In genomic region chr2:87455850-87456249, GRCh38 we compare ENCODE assay signal across 8 cellular contexts.
DNase-seq lines count a peak whose midpoint lies in the region; ATAC-seq and TF ChIP-seq lines count a peak whose summit lies in the region.
"Not testable (repeated sequence)": the region's sequence is repeated elsewhere in the genome, so short reads cannot be mapped to it uniquely, and the experiment has no call there.

No MANE protein-coding gene starts in this region.

- H3K27me3 ChIP-seq in ascending aorta; gastroesophageal sphincter; thoracic aorta (replicated peaks; ENCODE audit: insufficient read depth): not testable (repeated sequence)

- not testable (repeated sequence) for H3K36me3 Mint-ChIP-seq in naive thymus-derived CD8-positive, alpha-beta T cell

- H3K4me3 ChIP-seq in ascending aorta, result peak overlapping the region; percentile 36 to 61
- peak overlapping the region; percentile 32 to 38 for H3K4me3 ChIP-seq in gastroesophageal sphincter
- peak overlapping the region; percentile 71 for H3K4me3 ChIP-seq in thoracic aorta

- not testable (repeated sequence) for TF ChIP-seq POLR2A in gastroesophageal sphincter (IDR thresholded peaks at IDR 0.05)

- H3K4me1 ChIP-seq in ascending aorta (peaks cover 0 to 11% of the 10 kb centered on the region in 2 donors), gastroesophageal sphincter (peaks cover 0 to 13% (median 0%) of the 10 kb centered on the region in 3 donors), thoracic aorta (ENCODE audit: control insufficient read depth in 1 of 2, low read depth in 2 of 2) (peaks cover 13 to 22% of the 10 kb centered on the region in 2 donors)

- not testable (repeated sequence) for H3K36me3 ChIP-seq in ascending aorta, gastroesophageal sphincter, thoracic aorta

- DNase-seq in ascending aorta (ENCODE audit: low spot score in 2 of 2); thoracic aorta (ENCODE audit: low spot score): not testable (repeated sequence)
- DNase-seq in naive thymus-derived CD8-positive, alpha-beta T cell, result peak in 1 of 10 donors; percentile 5

- H3K27me3 Mint-ChIP-seq in naive thymus-derived CD8-positive, alpha-beta T cell, result not testable (repeated sequence)

- ATAC-seq in GM18502 (IDR thresholded peaks at IDR 0.05; ENCODE audit: poor library complexity, unreplicated experiment) (peak; percentile 32), GM21723 (IDR thresholded peaks at IDR 0.05; ENCODE audit: unreplicated experiment) (peak; percentile 46), HG03175 (IDR thresholded peaks at IDR 0.05; ENCODE audit: unreplicated experiment) (peak; percentile 28), SK-N-SH treated with all-trans-retinoic acid at 6 μM for 48 hours (peak; percentile 33), gastroesophageal sphincter (peak; percentile 47), thoracic aorta (ENCODE audit: insufficient number of reproducible peaks, low FRiP score, low read depth) (peak; percentile 38)
- ATAC-seq in naive thymus-derived CD8-positive, alpha-beta T cell, result peak; percentile 65 to 67

- WGBS in gastroesophageal sphincter (ENCODE audit: low coverage in 1 of 2), 2 donors, result no CpG with 5 or more reads among the region's 10 CpGs

- TF ChIP-seq EP300 in gastroesophageal sphincter (IDR thresholded peaks at IDR 0.05), result not testable (repeated sequence)

- POLR2A ChIA-PET in naive thymus-derived CD8-positive, alpha-beta T cell (lab: Charles Lee), result not testable (repeated sequence)

- intact Hi-C loops in ascending aorta (cut with DNase I), result not testable (repeated sequence)

- H3K27ac Mint-ChIP-seq in naive thymus-derived CD8-positive, alpha-beta T cell, result not testable (repeated sequence)

- not testable (repeated sequence) for H3K9me3 ChIP-seq in ascending aorta, gastroesophageal sphincter, thoracic aorta

- H3K4me1 Mint-ChIP-seq in naive thymus-derived CD8-positive, alpha-beta T cell, result peaks cover 0 to 15% (median 0%) of the 10 kb centered on the region in 4 donors

- not testable (repeated sequence) for TF ChIP-seq CTCF in ascending aorta (IDR thresholded peaks at IDR 0.05); gastroesophageal sphincter (IDR thresholded peaks at IDR 0.05); thoracic aorta (IDR thresholded peaks at IDR 0.05)

- peak overlapping the region in 1 of 10 donors; percentile 60 for H3K4me3 Mint-ChIP-seq in naive thymus-derived CD8-positive, alpha-beta T cell

- not testable (repeated sequence) for H3K9me3 Mint-ChIP-seq in naive thymus-derived CD8-positive, alpha-beta T cell

- peak overlapping the region; percentile 78 to 87 for H3K27ac ChIP-seq in ascending aorta
- peak overlapping the region; percentile 73 to 83 (median 78) for H3K27ac ChIP-seq in gastroesophageal sphincter
- H3K27ac ChIP-seq in thoracic aorta, result peak overlapping the region; percentile 65 to 88
